Comparison of ENCODE assay signal across 2 cellular contexts in genomic region chr3:125611908-125612307, GRCh38.
TF ChIP-seq lines count a peak whose summit lies in the region.

No MANE protein-coding gene starts in this region.

TF ChIP-seq in GM23338, 12 proteins besides CTCF, POLR2A, EP300 and RAD21:
- no peak for TF ChIP-seq POLR2AphosphoS5 (IDR thresholded peaks at IDR 0.05; ENCODE audit: low read depth)

TF ChIP-seq in HepG2, 621 proteins besides CTCF, POLR2A, EP300 and RAD21:
- TF ChIP-seq HIVEP1 (CRISPR knock-in tag; IDR thresholded peaks at IDR 0.05) (no peak), ZNF274 (CRISPR knock-in tag; IDR thresholded peaks at IDR 0.05) (no peak), HNRNPK (IDR thresholded peaks at IDR 0.05; ENCODE audit: low read depth, low read length, poor library complexity, severe bottlenecking) (no peak), HHEX (CRISPR knock-in tag; IDR thresholded peaks at IDR 0.05) (no peak), SNAPC2 (CRISPR knock-in tag; IDR thresholded peaks at IDR 0.05) (no peak), RNF2 (conservative IDR thresholded peaks at IDR 0.05; ENCODE audit: low read depth) (no peak), ZNF644 (CRISPR knock-in tag; IDR thresholded peaks at IDR 0.05; ENCODE audit: low read depth) (no peak), TEAD3 (CRISPR knock-in tag; optimal IDR thresholded peaks at IDR 0.05; ENCODE audit: borderline replicate concordance) (no peak), FOXK1 (CRISPR knock-in tag; IDR thresholded peaks at IDR 0.05; ENCODE audit: borderline replicate concordance, low read depth) (no peak), ZSCAN20 (CRISPR knock-in tag; IDR thresholded peaks at IDR 0.05; ENCODE audit: borderline replicate concordance) (no peak), CREBL2 (CRISPR knock-in tag; IDR thresholded peaks at IDR 0.05; ENCODE audit: borderline replicate concordance) (no peak)
